In genomic region chr7:26151650-26151952, GRCh38 we compare ENCODE assay signal across 8 cellular contexts. TPM values are rescaled to one million over a fixed set of nuclear protein-coding genes. Genes with fewer than 3 reads are reported as not detected.
DNase-seq lines count a peak whose midpoint lies in the region; ATAC-seq, FAIRE-seq and TF ChIP-seq lines count a peak whose summit lies in the region.

No MANE protein-coding gene starts in this region.

- peak overlapping the region; percentile 91 for H4K91ac ChIP-seq in H1 (replicated peaks; ENCODE audit: insufficient read length, low read length)
- H4K91ac ChIP-seq in neuronal stem cell (ENCODE audit: low read depth, low read length, poor library complexity), result peak overlapping the region; percentile 19

- peak overlapping the region; percentile 91 to 97 (median 94) for H3K27ac Mint-ChIP-seq in CD4-positive, alpha-beta memory T cell

- WGBS in H1 (ENCODE audit: extremely low coverage in 1 of 2, insufficient coverage in 1 of 2, insufficient read length in 1 of 2, insufficient replicate concordance in 2 of 2, low coverage in 1 of 2, low lambda C conversion rate in 2 of 2, missing lambda C conversion rate in 1 of 2), 2 experiments, result 92% methylated on average over 9 of the region's 10 CpGs; no CpG with 5 or more reads in 1 of the 2 experiments
- WGBS in neuronal stem cell (ENCODE audit: extremely low coverage in 2 of 2, insufficient read length in 2 of 2, insufficient replicate concordance in 1 of 2), 2 donors, result no CpG with 5 or more reads among the region's 10 CpGs

- peaks cover 37% of the 10 kb centered on the region for H3K79me2 ChIP-seq in MM.1S (ENCODE audit: low read length)
- H3K79me2 ChIP-seq in H1 (ENCODE audit: control insufficient read depth in 1 of 2, insufficient read depth in 2 of 2, low read length in 2 of 2), result peaks cover 9 to 39% of the 10 kb centered on the region in 2 experiments

- H3K4me2 ChIP-seq in MM.1S (ENCODE audit: low read depth, low read length) (peak overlapping the region; percentile 70), H1 (ENCODE audit: insufficient read depth in 1 of 2, low read depth in 2 of 2, low read length in 2 of 2) (peak overlapping the region; percentile 57 to 98), neuronal stem cell (ENCODE audit: insufficient read depth, low read length, poor library complexity, severe bottlenecking) (peak overlapping the region; percentile 95)

- H2BK120ac ChIP-seq in H1 (replicated peaks; ENCODE audit: low read depth, low read length) (peak overlapping the region; percentile 18), neuronal stem cell (ENCODE audit: low read depth, low read length) (no peak overlapping the region)

- H3K18ac ChIP-seq in H1 (ENCODE audit: extremely low read depth, low read length), result peak overlapping the region; percentile 60
- H3K18ac ChIP-seq in neuronal stem cell (ENCODE audit: low read length), result peak overlapping the region; percentile 82

- H2BK20ac ChIP-seq in H1 (ENCODE audit: low read length), result peak overlapping the region; percentile 77

- peak overlapping the region in 1 of 2 donors; percentile 89 for H3K4me3 ChIP-seq in CD4-positive, alpha-beta memory T cell (ENCODE audit: low read length in 2 of 2)
- H3K4me3 ChIP-seq in MM.1S (ENCODE audit: low read length) (peak overlapping the region; percentile 62), H1 (ENCODE audit: extremely low read depth in 1 of 4, insufficient read depth in 2 of 4, low read depth in 3 of 4, low read length in 4 of 4) (peak overlapping the region in 2 of 4 experiments; percentile 26 to 95; a peak in 4 of 8 replicates), neuronal stem cell (ENCODE audit: low read length in 2 of 2) (peak overlapping the region; percentile 48 to 72)

- peak overlapping the region; percentile 58; the same call in 1 of the 2 replicates for H4K8ac ChIP-seq in H1 (ENCODE audit: extremely low read depth, insufficient read depth, low read length)
- no peak overlapping the region for H4K8ac ChIP-seq in neuronal stem cell (ENCODE audit: low read depth, low read length)

- H3K4me1 Mint-ChIP-seq in CD4-positive, alpha-beta memory T cell, result peaks cover 41 to 53% (median 47%) of the 10 kb centered on the region in 4 donors

- peak overlapping the region; percentile 85 to 94 (median 93) for H3K4me3 Mint-ChIP-seq in CD4-positive, alpha-beta memory T cell

- H3F3A ChIP-seq in MM.1S (ENCODE audit: insufficient read depth, low read length), result peaks cover 28% of the 10 kb centered on the region

- no peak for FAIRE-seq in H1 (lab: Jason Lieb, UNC)

- H4K20me1 ChIP-seq in MM.1S (ENCODE audit: insufficient read depth, low read length) (no peaks in the 10 kb centered on the region), H1 (replicated peaks in 1 of 2; ENCODE audit: control insufficient read depth in 1 of 2, insufficient read depth in 2 of 2, low read length in 2 of 2) (peaks cover 16 to 19% of the 10 kb centered on the region in 2 experiments)

- H3K9me2 ChIP-seq in MM.1S (replicated peaks; ENCODE audit: insufficient read depth, low read length), result no peaks in the 10 kb centered on the region

- CTCF ChIA-PET in CD4-positive, alpha-beta memory T cell (lab: Charles Lee; ENCODE audit: partially characterized antibody), result interaction anchor here (0.9 to 4.0 kb wide), 17 partner anchors 9 to 259 kb away, joined by 3 to 32 read pairs (median 4); no protein-coding TSS in a partner anchor
- CTCF ChIA-PET in H1 (lab: Charles Lee; ENCODE audit: partially characterized antibody), result interaction anchor here (0.6 to 2.0 kb wide), 12 partner anchors 9 to 959 kb away, joined by 3 to 12 read pairs (median 3); no protein-coding TSS in a partner anchor

- no peaks in the 10 kb centered on the region for H3K9me3 ChIP-seq in CD4-positive, alpha-beta memory T cell (ENCODE audit: control insufficient read depth in 1 of 2, low read length in 2 of 2)
- H3K9me3 ChIP-seq in MM.1S (replicated peaks; ENCODE audit: insufficient read depth, low read length) (no peaks in the 10 kb centered on the region), H1 (ENCODE audit: insufficient read depth in 2 of 2, low read depth in 1 of 2, low read length in 1 of 2) (peaks cover 7 to 13% of the 10 kb centered on the region in 2 experiments; a peak in 2 of 4 replicates), neuronal stem cell (replicated peaks in 1 of 2; ENCODE audit: control insufficient read depth in 2 of 2, insufficient read depth in 1 of 2, low read depth in 1 of 2, low read length in 2 of 2) (peaks cover 5 to 8% of the 10 kb centered on the region in 2 donors)

- H3K36me3 ChIP-seq in CD4-positive, alpha-beta memory T cell (ENCODE audit: insufficient read depth, low read length), result no peaks in the 10 kb centered on the region
- H3K36me3 ChIP-seq in MM.1S (replicated peaks; ENCODE audit: insufficient read depth, low read length), result no peaks in the 10 kb centered on the region
- H3K36me3 ChIP-seq in H1 (ENCODE audit: control insufficient read depth in 2 of 4, insufficient read depth in 4 of 4, low read length in 3 of 4), result no peaks in the 10 kb centered on the region
- H3K36me3 ChIP-seq in neuronal stem cell (replicated peaks in 1 of 2; ENCODE audit: control insufficient read depth in 2 of 2, insufficient read depth in 2 of 2, low read length in 2 of 2), result no peaks in the 10 kb centered on the region

- TF ChIP-seq CTCF in MM.1S (IDR thresholded peaks at IDR 0.05; ENCODE audit: low read length) (no peak), H1 (IDR thresholded peaks at IDR 0.05; ENCODE audit: control extremely low read depth in 1 of 3, insufficient read depth in 1 of 3, low read depth in 1 of 3, low read length in 3 of 3) (no peak)

- intact Hi-C loops in CD4-positive, alpha-beta memory T cell (cut with micrococcal nuclease), result loop anchor here (5.0 kb wide), 1 partner anchor 59 kb away; no protein-coding TSS in a partner anchor

- no peak for TF ChIP-seq EP300 in H1 (IDR thresholded peaks at IDR 0.05; ENCODE audit: borderline replicate concordance in 1 of 2, low read depth in 2 of 2, low read length in 2 of 2)

- ATAC-seq in GM18520 (IDR thresholded peaks at IDR 0.05; ENCODE audit: unreplicated experiment), result no peak
- ATAC-seq in HG03520 (IDR thresholded peaks at IDR 0.05; ENCODE audit: unreplicated experiment), result no peak

- POLR2A ChIA-PET in CD4-positive, alpha-beta memory T cell (lab: Charles Lee; ENCODE audit: partially characterized antibody), result interaction anchor here (1.1 to 4.4 kb wide), 13 partner anchors 15 to 259 kb away, joined by 5 to 223 read pairs (median 11); partner anchors contain the start of genes CBX3, HNRNPA2B1 and SNX10
- POLR2A ChIA-PET in H1 (lab: Charles Lee; ENCODE audit: partially characterized antibody), result interaction anchor here (0.7 to 5.2 kb wide), 17 partner anchors 10 to 213 kb away, joined by 3 to 36 read pairs (median 4); partner anchors contain the start of genes CBX3 and HNRNPA2B1

- peak overlapping the region; percentile 60 for H2BK5ac ChIP-seq in H1 (ENCODE audit: low read depth, low read length)
- no peak overlapping the region for H2BK5ac ChIP-seq in neuronal stem cell (ENCODE audit: low read length)

- H3K14ac ChIP-seq in H1 (ENCODE audit: insufficient read length) (no peak overlapping the region), neuronal stem cell (ENCODE audit: low read length) (no peak overlapping the region)

- H3K27me3 ChIP-seq in CD4-positive, alpha-beta memory T cell (ENCODE audit: insufficient read depth, low read length), result no peaks in the 10 kb centered on the region
- H3K27me3 ChIP-seq in MM.1S (replicated peaks; ENCODE audit: insufficient read depth, low read length) (no peaks in the 10 kb centered on the region), H1 (replicated peaks in 1 of 4; ENCODE audit: control insufficient read depth in 3 of 4, extremely low read depth in 1 of 4, insufficient read depth in 3 of 4, low read length in 3 of 4) (peaks cover 0 to 7% (median 0%) of the 10 kb centered on the region in 4 experiments; a peak in 2 of 7 replicates), neuronal stem cell (ENCODE audit: control insufficient read depth in 3 of 3, insufficient read depth in 3 of 3, low read depth in 1 of 3, low read length in 3 of 3) (peaks cover 9 to 57% (median 28%) of the 10 kb centered on the region in 3 experiments)

- peak overlapping the region; percentile 95; the same call in 1 of the 2 replicates for H2BK12ac ChIP-seq in H1 (ENCODE audit: low read depth, low read length)
- H2BK12ac ChIP-seq in neuronal stem cell (ENCODE audit: low read length), result no peak overlapping the region

- H3K79me1 ChIP-seq in H1 (ENCODE audit: low read depth, low read length), result peaks cover 17% of the 10 kb centered on the region
- H3K79me1 ChIP-seq in neuronal stem cell (ENCODE audit: low read depth, low read length), result no peaks in the 10 kb centered on the region

- no peak; a peak in 1 of 3 replicates for TF ChIP-seq POLR2A in H1 (IDR thresholded peaks at IDR 0.05; ENCODE audit: control extremely low read depth in 1 of 2, low read depth in 2 of 2, low read length in 2 of 2)

- H3K9ac ChIP-seq in MM.1S (ENCODE audit: low read length) (peak overlapping the region; percentile 41; the same call in 1 of the 2 replicates), H1 (replicated peaks in 1 of 4; ENCODE audit: extremely low read depth in 1 of 4, low read depth in 3 of 4, low read length in 3 of 4) (no peak overlapping the region), neuronal stem cell (ENCODE audit: low read depth, low read length, poor library complexity) (no peak overlapping the region)

- H3K27me3 Mint-ChIP-seq in CD4-positive, alpha-beta memory T cell, result no peaks in the 10 kb centered on the region

- H4K5ac ChIP-seq in H1 (ENCODE audit: insufficient read length, low read depth, low read length), result no peak overlapping the region

- peak overlapping the region; percentile 79 for H3K27ac ChIP-seq in CD4-positive, alpha-beta memory T cell (ENCODE audit: low read depth, low read length)
- H3K27ac ChIP-seq in MM.1S (ENCODE audit: low read length) (no peak overlapping the region), H1 (ENCODE audit: low read depth, low read length) (no peak overlapping the region), neuronal stem cell (replicated peaks; ENCODE audit: low read length) (no peak overlapping the region)

- peak overlapping the region; percentile 28 for H3K56ac ChIP-seq in H1 (replicated peaks; ENCODE audit: insufficient read length, low read depth, low read length)

- peak overlapping the region; percentile 75 for H3K4ac ChIP-seq in H1 (replicated peaks; ENCODE audit: insufficient read length, low read depth, low read length)
- H3K4ac ChIP-seq in neuronal stem cell (ENCODE audit: low read length), result no peak overlapping the region

- peak overlapping the region; percentile 58; the same call in 1 of the 2 replicates for H2AK5ac ChIP-seq in H1 (ENCODE audit: low read depth, low read length)
- H2AK5ac ChIP-seq in neuronal stem cell (ENCODE audit: low read depth, low read length), result no peak overlapping the region

- H3K23ac ChIP-seq in H1 (ENCODE audit: insufficient read length) (no peak overlapping the region), neuronal stem cell (ENCODE audit: low read depth, low read length, poor library complexity) (peak overlapping the region; percentile 12)

- peaks cover 0 to 14% of the 10 kb centered on the region in 2 donors for H3K36me3 Mint-ChIP-seq in CD4-positive, alpha-beta memory T cell

- DNase-seq in CD4-positive, alpha-beta memory T cell, result no peak
- DNase-seq in MM.1S, result no peak
- no peak for DNase-seq in H1 (ENCODE audit: low read depth in 1 of 2, low spot score in 2 of 2)
- no peak for DNase-seq in neuronal stem cell (ENCODE audit: low spot score)
- no peak for DNase-seq in NCI-H2227 (lab: John Stamatoyannopoulos, UW; ENCODE audit: unreplicated experiment)
- no peak for DNase-seq in NCI-H1436 (lab: John Stamatoyannopoulos, UW)

- H3K23me2 ChIP-seq in H1 (ENCODE audit: low read depth, low read length), result peaks cover 6% of the 10 kb centered on the region

- H2BK15ac ChIP-seq in H1 (ENCODE audit: low read length) (peak overlapping the region; percentile 99; the same call in 1 of the 2 replicates), neuronal stem cell (ENCODE audit: low read length) (peak overlapping the region; percentile 23)

- H2AFZ ChIP-seq in MM.1S (ENCODE audit: low read length) (peak overlapping the region; percentile 82), H1 (ENCODE audit: low read length) (0 out of 2 replicates have a peak overlapping the region, but pooled peaks have one; percentile 55), neuronal stem cell (ENCODE audit: low read length) (peak overlapping the region; percentile 95)

- peaks cover 47% of the 10 kb centered on the region for H3K4me1 ChIP-seq in CD4-positive, alpha-beta memory T cell (ENCODE audit: insufficient read depth, low read length)
- H3K4me1 ChIP-seq in MM.1S (ENCODE audit: low read length), result peaks cover 26% of the 10 kb centered on the region
- H3K4me1 ChIP-seq in H1 (replicated peaks in 1 of 4; ENCODE audit: control insufficient read depth in 3 of 4, insufficient read depth in 4 of 4, low read length in 3 of 4), result peaks cover 14 to 30% (median 21%) of the 10 kb centered on the region in 4 experiments
- peaks cover 0 to 11% of the 10 kb centered on the region in 2 donors for H3K4me1 ChIP-seq in neuronal stem cell (ENCODE audit: control insufficient read depth in 2 of 2, insufficient read depth in 1 of 2, low read depth in 1 of 2, low read length in 2 of 2)

- H3K9me3 Mint-ChIP-seq in CD4-positive, alpha-beta memory T cell, result peaks cover 0 to 1% (median 0%) of the 10 kb centered on the region in 8 donors

- no peak for TF ChIP-seq RAD21 in H1 (IDR thresholded peaks at IDR 0.05 in 1 of 2, conservative IDR thresholded peaks at IDR 0.05 in 1 of 2; ENCODE audit: low read depth in 2 of 2, low read length in 2 of 2)

RNA-seq across cellular contexts. Expression of gene NFE2L3, which starts 0.4 kb away (rescaled TPM):
- total RNA-seq in CD4-positive, alpha-beta memory T cell, result 1 to 10 TPM; 7.5 to 7.9 TPM
- polyA plus RNA-seq in CD4-positive, alpha-beta memory T cell, result 1 to 10 TPM; 7.9 to 9.6 TPM
- 62.6 and 64.9 TPM in 2 replicates for total RNA-seq in H1 (2021; fragmentation: NEBNext Ultra II Directional; extraction: Animal tissue kit (Norgen Biotek cat#: 25700))
- polyA plus RNA-seq in H1 (2011; rRNA removed), result 27.6 and 76.5 TPM in 2 replicates
- 39.6 TPM for polyA plus RNA-seq in H1 (2011; cell fraction: cytosol; rRNA removed)
- polyA plus RNA-seq in H1 (2011; cell fraction: nucleus; rRNA removed), result 19.2 TPM
- 35.5 to 56.0 TPM (median 45.7 TPM) in 4 replicates for polyA plus RNA-seq in H1 (2012, experiment 1 of 2)
- 14.2 TPM for polyA plus RNA-seq in H1 (2012, experiment 2 of 2)
- 169 TPM for polyA plus RNA-seq in H1 (2013, experiment 1 of 2)
- 181 TPM for polyA plus RNA-seq in H1 (2013, experiment 2 of 2)
- polyA minus RNA-seq in H1 (2011; rRNA and poly(A)+ RNA removed), result 35.9 and 101 TPM in 2 replicates
- 22.8 TPM for polyA minus RNA-seq in H1 (2011; cell fraction: cytosol; rRNA and poly(A)+ RNA removed)
- 35.1 TPM for polyA minus RNA-seq in H1 (2011; cell fraction: nucleus; rRNA and poly(A)+ RNA removed)
- polyA plus RNA-seq in neuronal stem cell (2013, experiment 1 of 2), result 4.0 TPM
- 4.1 TPM for polyA plus RNA-seq in neuronal stem cell (2013, experiment 2 of 2)

RNA-seq across cellular contexts. Expression of gene HNRNPA2B1, which starts 48.9 kb away (rescaled TPM):
- 100 to 1,000 TPM; 450 to 466 TPM for total RNA-seq in CD4-positive, alpha-beta memory T cell
- polyA plus RNA-seq in CD4-positive, alpha-beta memory T cell, result 100 to 1,000 TPM; 475 to 700 TPM
- total RNA-seq in H1 (2021; fragmentation: NEBNext Ultra II Directional; extraction: Animal tissue kit (Norgen Biotek cat#: 25700)), result 1,232 and 1,255 TPM in 2 replicates
- polyA plus RNA-seq in H1 (2011; rRNA removed), result 194 and 276 TPM in 2 replicates
- 827 TPM for polyA plus RNA-seq in H1 (2011; cell fraction: cytosol; rRNA removed)
- polyA plus RNA-seq in H1 (2011; cell fraction: nucleus; rRNA removed), result 197 TPM
- 1,566 to 1,828 TPM (median 1,703 TPM) in 4 replicates for polyA plus RNA-seq in H1 (2012, experiment 1 of 2)
- 307 TPM for polyA plus RNA-seq in H1 (2012, experiment 2 of 2)
- 749 TPM for polyA plus RNA-seq in H1 (2013, experiment 1 of 2)
- 693 TPM for polyA plus RNA-seq in H1 (2013, experiment 2 of 2)
- polyA minus RNA-seq in H1 (2011; rRNA and poly(A)+ RNA removed), result 157 and 166 TPM in 2 replicates
- polyA minus RNA-seq in H1 (2011; cell fraction: cytosol; rRNA and poly(A)+ RNA removed), result 245 TPM
- 224 TPM for polyA minus RNA-seq in H1 (2011; cell fraction: nucleus; rRNA and poly(A)+ RNA removed)
- 904 TPM for polyA plus RNA-seq in neuronal stem cell (2013, experiment 1 of 2)
- polyA plus RNA-seq in neuronal stem cell (2013, experiment 2 of 2), result 913 TPM

RNA-seq across cellular contexts. Expression of gene CBX3, which starts 49.9 kb away (rescaled TPM):
- 100 to 1,000 TPM; 160 to 173 TPM for total RNA-seq in CD4-positive, alpha-beta memory T cell
- 100 to 1,000 TPM; 105 to 180 TPM for polyA plus RNA-seq in CD4-positive, alpha-beta memory T cell
- total RNA-seq in H1 (2021; fragmentation: NEBNext Ultra II Directional; extraction: Animal tissue kit (Norgen Biotek cat#: 25700)), result 252 and 258 TPM in 2 replicates
- 48.7 and 71.3 TPM in 2 replicates for polyA plus RNA-seq in H1 (2011; rRNA removed)
- 108 TPM for polyA plus RNA-seq in H1 (2011; cell fraction: cytosol; rRNA removed)
- 30.8 TPM for polyA plus RNA-seq in H1 (2011; cell fraction: nucleus; rRNA removed)
- polyA plus RNA-seq in H1 (2012, experiment 1 of 2), result 126 to 242 TPM (median 134 TPM) in 4 replicates
- polyA plus RNA-seq in H1 (2012, experiment 2 of 2), result 21.1 TPM
- polyA plus RNA-seq in H1 (2013, experiment 1 of 2), result 208 TPM
- polyA plus RNA-seq in H1 (2013, experiment 2 of 2), result 214 TPM
- polyA minus RNA-seq in H1 (2011; rRNA and poly(A)+ RNA removed), result 30.5 and 38.3 TPM in 2 replicates
- 47.8 TPM for polyA minus RNA-seq in H1 (2011; cell fraction: cytosol; rRNA and poly(A)+ RNA removed)
- polyA minus RNA-seq in H1 (2011; cell fraction: nucleus; rRNA and poly(A)+ RNA removed), result 130 TPM
- 207 TPM for polyA plus RNA-seq in neuronal stem cell (2013, experiment 1 of 2)
- 215 TPM for polyA plus RNA-seq in neuronal stem cell (2013, experiment 2 of 2)
